In the genomic region with DNA sequence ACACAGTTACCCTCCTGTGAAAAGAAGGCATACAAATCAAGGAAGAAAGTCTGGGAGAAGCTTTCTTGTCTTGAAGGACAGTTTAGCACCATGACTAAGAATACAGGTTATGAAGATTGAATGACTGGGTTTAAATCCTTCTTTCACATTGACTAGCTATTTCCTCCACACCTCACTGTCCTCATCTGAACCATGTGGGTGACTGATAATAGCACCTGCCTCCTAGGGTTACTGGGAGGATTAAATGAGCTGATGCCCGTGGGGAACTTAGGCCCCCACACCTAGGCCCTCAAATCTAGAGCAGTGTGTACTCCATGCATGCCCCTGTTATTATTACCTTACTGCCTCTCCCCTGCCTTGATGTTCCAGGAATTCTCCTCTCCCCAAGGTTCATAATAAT, we compare ENCODE assay signal across 18 cellular contexts.
A peak's percentile ranks its signal among the peaks of the same experiment; 100 is the strongest.
DNase-seq lines count a peak whose midpoint lies in the region; ATAC-seq and TF ChIP-seq lines count a peak whose summit lies in the region.
"Had no signal": no experiment of that assay in that cellular context is flagged by ENCODE, and none has a peak within 500 bp of the region (broad histone marks: within the 10 kb centered on the region; RNA-seq: fewer than 3 reads in every experiment).

No MANE protein-coding gene starts in this region.

- TF ChIP-seq CTCF in IMR-90 (conservative IDR thresholded peaks at IDR 0.05; ENCODE audit: low read depth, low read length) (no peak), esophagus muscularis mucosa (IDR thresholded peaks at IDR 0.05) (no peak)

- WGBS in IMR-90 (ENCODE audit: extremely low coverage in 2 of 2, insufficient read length in 1 of 2), 2 experiments = no CpG with 5 or more reads among the region's 1 CpG
- 54% methylated on average over 1 of the region's 1 CpG for WGBS in esophagus muscularis mucosa

- H4K20me1 ChIP-seq in IMR-90 (ENCODE audit: insufficient read depth, low read length) = no peaks in the 10 kb centered on the region

- peak overlapping the region; percentile 80; the same call in 1 of the 2 replicates for H2BK120ac ChIP-seq in IMR-90 (ENCODE audit: low read depth, low read length)

- H3K4me3 ChIP-seq in IMR-90 (ENCODE audit: insufficient read depth, low read depth, low read length) (no peak overlapping the region), esophagus muscularis mucosa (no peak overlapping the region)

- no peak overlapping the region for H3K27ac Mint-ChIP-seq in stimulated activated naive CD8-positive, alpha-beta T cell treated with anti-CD3 and anti-CD28 coated beads, Interleukin-15, amount 100 ng/mL, for 72 hours
- H3K27ac Mint-ChIP-seq: IgD-negative memory B cell had no signal

- TF ChIP-seq POLR2A in IMR-90 (IDR thresholded peaks at IDR 0.05; ENCODE audit: low read depth, low read length) (no peak), esophagus muscularis mucosa (IDR thresholded peaks at IDR 0.05; ENCODE audit: low read depth) (no peak)

- peak overlapping the region; percentile 6 for H2AK9ac ChIP-seq in IMR-90 (replicated peaks; ENCODE audit: low read depth, low read length, poor library complexity)

- intact Hi-C loops in IMR-90 (cut with micrococcal nuclease) (no loop called here), esophagus muscularis mucosa (cut with DNase I) (no loop called here)

- peak overlapping the region; percentile 77; the same call in 1 of the 2 replicates for H3K4ac ChIP-seq in IMR-90 (ENCODE audit: low read depth, low read length)

- H3K14ac ChIP-seq in IMR-90 (replicated peaks; ENCODE audit: low read depth, low read length) = peak overlapping the region; percentile 48

- H3K79me1 ChIP-seq in IMR-90 (ENCODE audit: low read depth in 1 of 2, low read length in 2 of 2) = no peaks in the 10 kb centered on the region

- H3K18ac ChIP-seq in IMR-90 (ENCODE audit: low read depth, low read length) = peak overlapping the region; percentile 29; the same call in 1 of the 2 replicates

- H4K91ac ChIP-seq in IMR-90 (ENCODE audit: insufficient read depth, low read depth, low read length) = peak overlapping the region; percentile 26; the same call in 1 of the 2 replicates

- H3K23ac ChIP-seq in IMR-90 (ENCODE audit: low read depth, low read length) = no peak overlapping the region; the same call in 1 of the 2 replicates

- no TSS peak for BruUV-seq in IMR-90 (replicated peaks; lab: Mats Ljungman, UMichigan)

- dilution Hi-C loops in IMR-90 (cut with HindIII; ENCODE audit: low sequenced_read_pairs, unreplicated experiment) = no loop called here

- no peak overlapping the region for H3K4me2 ChIP-seq in IMR-90 (ENCODE audit: low read depth, low read length)

- TF ChIP-seq EP300 in esophagus muscularis mucosa (IDR thresholded peaks at IDR 0.05) = no peak

- ATAC-seq in stimulated activated naive CD8-positive, alpha-beta T cell treated with anti-CD3 and anti-CD28 coated beads, Interleukin-15, amount 100 ng/mL, for 72 hours = peak; percentile 48
- ATAC-seq in stimulated activated naive CD8-positive, alpha-beta T cell treated with anti-CD3 and anti-CD28 coated beads, Interleukin-15, Interleukin-2, amounts not matched to agents 100 U/mL and 50 U/mL, for 24 hours = no peak
- ATAC-seq in IMR-90 (ENCODE audit: low read depth) (no peak), GM19395 (IDR thresholded peaks at IDR 0.05; ENCODE audit: unreplicated experiment) (no peak), HG02970 (IDR thresholded peaks at IDR 0.05; ENCODE audit: low FRiP score, unreplicated experiment) (no peak)
- ATAC-seq: HCT116, SK-N-SH treated with all-trans-retinoic acid at 6 μM for 48 hours had no signal

- no peak overlapping the region for H3K9ac ChIP-seq in IMR-90 (ENCODE audit: low read depth, low read length)

- H3K4me1 Mint-ChIP-seq in stimulated activated naive CD8-positive, alpha-beta T cell treated with anti-CD3 and anti-CD28 coated beads, Interleukin-15, amount 100 ng/mL, for 72 hours = peaks cover 6% of the 10 kb centered on the region

- H2AFZ ChIP-seq in IMR-90 (replicated peaks; ENCODE audit: low read length, poor library complexity) = peak overlapping the region; percentile 9

- no peak for TF ChIP-seq RAD21 in IMR-90 (IDR thresholded peaks at IDR 0.05; ENCODE audit: low read length)

- no peaks in the 10 kb centered on the region for H3K27me3 ChIP-seq in IMR-90 (ENCODE audit: control insufficient read depth, insufficient read depth, low read length)
- no peaks in the 10 kb centered on the region for H3K27me3 ChIP-seq in esophagus muscularis mucosa
- H3K27me3 ChIP-seq: BE2C had no signal

- H3K4me3 Mint-ChIP-seq in stimulated activated naive CD8-positive, alpha-beta T cell treated with anti-CD3 and anti-CD28 coated beads, Interleukin-15, amount 100 ng/mL, for 72 hours = no peak overlapping the region
- H3K4me3 Mint-ChIP-seq: IgD-negative memory B cell had no signal

- H2BK20ac ChIP-seq in IMR-90 (ENCODE audit: low read depth, low read length) = peak overlapping the region; percentile 92

- H3K27me3 Mint-ChIP-seq in stimulated activated naive CD8-positive, alpha-beta T cell treated with anti-CD3 and anti-CD28 coated beads, Interleukin-15, amount 100 ng/mL, for 72 hours = no peaks in the 10 kb centered on the region
- H3K27me3 Mint-ChIP-seq: IgD-negative memory B cell had no signal

- peak overlapping the region; percentile 60 for H2BK5ac ChIP-seq in IMR-90 (ENCODE audit: low read depth, low read length, poor library complexity, severe bottlenecking)

- no peaks in the 10 kb centered on the region for H3K36me3 ChIP-seq in IMR-90 (ENCODE audit: control insufficient read depth, insufficient read depth, low read length)
- no peaks in the 10 kb centered on the region for H3K36me3 ChIP-seq in esophagus muscularis mucosa
- H3K36me3 ChIP-seq: BE2C had no signal

- H2AK5ac ChIP-seq in IMR-90 (ENCODE audit: low read depth, low read length) = peak overlapping the region; percentile 54; the same call in 1 of the 2 replicates

- H3K9me3 ChIP-seq in IMR-90 (ENCODE audit: control insufficient read depth, insufficient read depth, low read length) = no peaks in the 10 kb centered on the region
- H3K9me3 ChIP-seq in esophagus muscularis mucosa = peaks cover 0 to 5% (median 0%) of the 10 kb centered on the region in 4 donors
- H3K9me3 ChIP-seq: BE2C had no signal

- H3K4me1 ChIP-seq in IMR-90 (ENCODE audit: control insufficient read depth, insufficient read depth, low read length) (peaks cover 7% of the 10 kb centered on the region; the same call in 1 of the 2 replicates), esophagus muscularis mucosa (no peaks in the 10 kb centered on the region)
- H3K4me1 ChIP-seq: BE2C had no signal

- H3K56ac ChIP-seq in IMR-90 (ENCODE audit: extremely low read depth, insufficient read depth, low read length) = no peak overlapping the region

- H4K5ac ChIP-seq in IMR-90 (ENCODE audit: low read depth, low read length) = peak overlapping the region; percentile 49; the same call in 1 of the 2 replicates

- H3K9me3 Mint-ChIP-seq in stimulated activated naive CD8-positive, alpha-beta T cell treated with anti-CD3 and anti-CD28 coated beads, Interleukin-15, amount 100 ng/mL, for 72 hours = no peaks in the 10 kb centered on the region
- H3K9me3 Mint-ChIP-seq: IgD-negative memory B cell had no signal

- POLR2A ChIA-PET in IMR-90 (lab: Charles Lee; ENCODE audit: unreplicated experiment) = no interaction called here

- peak overlapping the region in 1 of 2 experiments; percentile 4; a peak in 1 of 4 replicates for H4K8ac ChIP-seq in IMR-90 (ENCODE audit: low read depth in 2 of 2, low read length in 2 of 2)

- H3K9me1 ChIP-seq in IMR-90 (ENCODE audit: insufficient read depth, low read length) = peaks cover 7% of the 10 kb centered on the region

- H3K27ac ChIP-seq in IMR-90 (ENCODE audit: insufficient read depth, low read length) (no peak overlapping the region), esophagus muscularis mucosa (replicated peaks in 1 of 4) (no peak overlapping the region)

- DNase-seq in stimulated activated naive CD8-positive, alpha-beta T cell treated with anti-CD3 and anti-CD28 coated beads, Interleukin-15, amount 100 ng/mL, for 72 hours = no peak
- no peak for DNase-seq in stimulated activated naive CD8-positive, alpha-beta T cell treated with anti-CD3 and anti-CD28 coated beads, Interleukin-15, Interleukin-2, amounts not matched to agents 100 U/mL and 50 U/mL, for 24 hours
- DNase-seq in IMR-90 (no peak), esophagus muscularis mucosa (ENCODE audit: extremely low spot score) (peak; percentile 70), UCSD-AML1 (lab: John Stamatoyannopoulos, UW; ENCODE audit: unreplicated experiment) (no peak)
- DNase-seq: BE2C; DMS79; GOT3; NCI-H1105; NCI-H2029 treated with DMSO at 0.1 percent for 48 hours; NCI-H345; NCI-H774; NK-92 treated with Interleukin-12 subunit alpha and Interleukin-12 subunit beta, amount 100 ng/mL, for 24 hours had no signal

- CTCF ChIA-PET in IMR-90 (lab: Yijun Ruan, JAX) = no interaction called here

- in situ Hi-C loops in IMR-90 (cut with MboI; ENCODE audit: low sequenced_read_pairs) = no loop called here

- no peak overlapping the region; the same call in 2 of the 3 replicates for H2BK15ac ChIP-seq in IMR-90 (ENCODE audit: low read depth, low read length)

TF ChIP-seq in IMR-90, 13 proteins besides CTCF, POLR2A, EP300 and RAD21 (continues in another document):
- TF ChIP-seq NFE2L2 (IDR thresholded peaks at IDR 0.05; ENCODE audit: low read depth, low read length) = no peak
- TF ChIP-seq, protein P1, sequence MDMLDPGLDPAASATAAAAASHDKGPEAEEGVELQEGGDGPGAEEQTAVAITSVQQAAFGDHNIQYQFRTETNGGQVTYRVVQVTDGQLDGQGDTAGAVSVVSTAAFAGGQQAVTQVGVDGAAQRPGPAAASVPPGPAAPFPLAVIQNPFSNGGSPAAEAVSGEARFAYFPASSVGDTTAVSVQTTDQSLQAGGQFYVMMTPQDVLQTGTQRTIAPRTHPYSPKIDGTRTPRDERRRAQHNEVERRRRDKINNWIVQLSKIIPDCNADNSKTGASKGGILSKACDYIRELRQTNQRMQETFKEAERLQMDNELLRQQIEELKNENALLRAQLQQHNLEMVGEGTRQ (IDR thresholded peaks at IDR 0.05; ENCODE audit: low read depth, low read length) = no peak
- TF ChIP-seq SMC3 (IDR thresholded peaks at IDR 0.05; ENCODE audit: low read depth, low read length) = no peak
- TF ChIP-seq MAFK (IDR thresholded peaks at IDR 0.05; ENCODE audit: low read depth, low read length) = no peak
- no peak for TF ChIP-seq CHD1 (IDR thresholded peaks at IDR 0.05; ENCODE audit: low read depth, low read length)
- no peak for TF ChIP-seq BHLHE40 (IDR thresholded peaks at IDR 0.05; ENCODE audit: low read depth, low read length)
- TF ChIP-seq RCOR1 (IDR thresholded peaks at IDR 0.05; ENCODE audit: insufficient replicate concordance, low read length) = no peak
- no peak for TF ChIP-seq FOS (IDR thresholded peaks at IDR 0.05; ENCODE audit: low read depth, low read length)
